ENCODE assay signal across 2 cellular contexts in genomic region chr21:42862774-42863503, GRCh38.
TF ChIP-seq lines count a peak whose summit lies in the region.

No MANE protein-coding gene starts in this region.

TF ChIP-seq in GM12878, 131 proteins besides CTCF, POLR2A, EP300 and RAD21:
- no peak for TF ChIP-seq JUND (IDR thresholded peaks at IDR 0.05; ENCODE audit: low read depth, low read length)
- TF ChIP-seq SIX5 (IDR thresholded peaks at IDR 0.05; ENCODE audit: low read depth, low read length, severe bottlenecking): no peak
- no peak for TF ChIP-seq ZNF207 (IDR thresholded peaks at IDR 0.05; ENCODE audit: borderline replicate concordance)
- no peak for TF ChIP-seq ESRRA (IDR thresholded peaks at IDR 0.05; ENCODE audit: low read length)
- no peak for TF ChIP-seq ELK1 (IDR thresholded peaks at IDR 0.05; ENCODE audit: low read depth, low read length)
- no peak for TF ChIP-seq ZSCAN29 (IDR thresholded peaks at IDR 0.05)
- TF ChIP-seq SRF (IDR thresholded peaks at IDR 0.05; ENCODE audit: low read depth in 2 of 2, low read length in 2 of 2): no peak
- no peak for TF ChIP-seq ZZZ3 (IDR thresholded peaks at IDR 0.05; ENCODE audit: control insufficient read depth, insufficient read length, low read depth)
- TF ChIP-seq NFXL1 (IDR thresholded peaks at IDR 0.05; ENCODE audit: borderline replicate concordance): no peak
- TF ChIP-seq ATF7 (IDR thresholded peaks at IDR 0.05; ENCODE audit: low read depth): no peak
- TF ChIP-seq USF1 (IDR thresholded peaks at IDR 0.05; ENCODE audit: borderline replicate concordance, extremely low read length, insufficient read depth, low read depth, low read length): no peak
- no peak for TF ChIP-seq SUPT20H (IDR thresholded peaks at IDR 0.05; ENCODE audit: borderline replicate concordance, control insufficient read depth, low read depth, low read length)
- no peak for TF ChIP-seq IKZF1 (conservative IDR thresholded peaks at IDR 0.05)
- no peak for TF ChIP-seq ZBTB4 (CRISPR knock-in tag; IDR thresholded peaks at IDR 0.05)
- TF ChIP-seq, protein P1, sequence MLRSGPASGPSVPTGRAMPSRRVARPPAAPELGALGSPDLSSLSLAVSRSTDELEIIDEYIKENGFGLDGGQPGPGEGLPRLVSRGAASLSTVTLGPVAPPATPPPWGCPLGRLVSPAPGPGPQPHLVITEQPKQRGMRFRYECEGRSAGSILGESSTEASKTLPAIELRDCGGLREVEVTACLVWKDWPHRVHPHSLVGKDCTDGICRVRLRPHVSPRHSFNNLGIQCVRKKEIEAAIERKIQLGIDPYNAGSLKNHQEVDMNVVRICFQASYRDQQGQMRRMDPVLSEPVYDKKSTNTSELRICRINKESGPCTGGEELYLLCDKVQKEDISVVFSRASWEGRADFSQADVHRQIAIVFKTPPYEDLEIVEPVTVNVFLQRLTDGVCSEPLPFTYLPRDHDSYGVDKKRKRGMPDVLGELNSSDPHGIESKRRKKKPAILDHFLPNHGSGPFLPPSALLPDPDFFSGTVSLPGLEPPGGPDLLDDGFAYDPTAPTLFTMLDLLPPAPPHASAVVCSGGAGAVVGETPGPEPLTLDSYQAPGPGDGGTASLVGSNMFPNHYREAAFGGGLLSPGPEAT (IDR thresholded peaks at IDR 0.05; ENCODE audit: low read depth): no peak
- TF ChIP-seq NRF1 (conservative IDR thresholded peaks at IDR 0.05; ENCODE audit: low read depth, low read length): no peak
- no peak for TF ChIP-seq CHD4 (IDR thresholded peaks at IDR 0.05)
- no peak for TF ChIP-seq ZNF592 (IDR thresholded peaks at IDR 0.05)
- TF ChIP-seq RAD51 (IDR thresholded peaks at IDR 0.05): no peak

TF ChIP-seq in HepG2, 621 proteins besides CTCF, POLR2A, EP300 and RAD21:
- TF ChIP-seq AGO2 (optimal IDR thresholded peaks at IDR 0.05; ENCODE audit: low read depth, low read length): no peak
- TF ChIP-seq SOX5 (CRISPR knock-in tag; IDR thresholded peaks at IDR 0.05; ENCODE audit: borderline replicate concordance): no peak
- TF ChIP-seq ZNF569 (CRISPR knock-in tag; IDR thresholded peaks at IDR 0.05; ENCODE audit: borderline replicate concordance): no peak
- peak; percentile 31 for TF ChIP-seq RBM22 (optimal IDR thresholded peaks at IDR 0.05; ENCODE audit: low read length)
- no peak for TF ChIP-seq DNMT1 (CRISPR knock-in tag; IDR thresholded peaks at IDR 0.05)
